Comparison of ENCODE assay signal across 11 cellular contexts in the genomic region with DNA sequence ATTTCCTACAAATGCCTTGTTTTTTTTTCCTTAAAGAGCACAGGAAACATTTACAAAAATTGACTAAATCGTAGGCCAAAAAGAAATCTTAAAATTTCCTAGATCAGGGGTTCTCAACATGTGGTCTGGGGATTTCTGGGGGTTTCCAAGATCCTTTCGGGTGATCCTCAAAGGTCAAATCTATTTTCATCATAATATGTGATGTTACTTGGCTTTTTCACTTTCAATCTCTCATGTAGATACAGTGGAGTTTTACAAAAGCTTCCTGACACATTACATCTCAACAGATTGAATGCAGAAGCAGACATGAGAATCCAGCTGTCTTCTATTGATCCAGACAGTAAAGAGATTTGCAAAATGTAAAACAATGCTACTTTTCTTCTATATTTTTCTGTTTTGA.
A peak's percentile ranks its signal among the peaks of the same experiment; 100 is the strongest.
DNase-seq lines count a peak whose midpoint lies in the region; ATAC-seq lines count a peak whose summit lies in the region.
"Had no signal": no experiment of that assay in that cellular context is flagged by ENCODE, and none has a peak within 500 bp of the region (broad histone marks: within the 10 kb centered on the region; RNA-seq: fewer than 3 reads in every experiment).

No MANE protein-coding gene starts in this region.

- H3K27ac Mint-ChIP-seq in stimulated activated memory B cell treated with anti-CD40 and anti-IgM and Interleukin-4, amounts not matched to agents 10 μg/mL and 1 μg/mL and 100 μg/mL, for 72 hours: no peak overlapping the region
- H3K27ac Mint-ChIP-seq: neural progenitor cell had no signal

- H3K27me3 ChIP-seq in MG63: no peaks in the 10 kb centered on the region
- H3K27me3 ChIP-seq: neural progenitor cell, thyroid gland had no signal

- H3K4me1 Mint-ChIP-seq in stimulated activated memory B cell treated with anti-CD40 and anti-IgM and Interleukin-4, amounts not matched to agents 10 μg/mL and 1 μg/mL and 100 μg/mL, for 72 hours: peaks cover 13% of the 10 kb centered on the region
- H3K4me1 Mint-ChIP-seq: neural progenitor cell had no signal

- peaks cover 3% of the 10 kb centered on the region for H3K9me3 Mint-ChIP-seq in stimulated activated memory B cell treated with anti-CD40 and anti-IgM and Interleukin-4, amounts not matched to agents 10 μg/mL and 1 μg/mL and 100 μg/mL, for 72 hours
- H3K9me3 Mint-ChIP-seq: neural progenitor cell had no signal

- no peak overlapping the region for H3K4me3 Mint-ChIP-seq in stimulated activated memory B cell treated with anti-CD40 and anti-IgM and Interleukin-4, amounts not matched to agents 10 μg/mL and 1 μg/mL and 100 μg/mL, for 72 hours
- H3K4me3 Mint-ChIP-seq: neural progenitor cell had no signal

- H3K27me3 Mint-ChIP-seq in stimulated activated memory B cell treated with anti-CD40 and anti-IgM and Interleukin-4, amounts not matched to agents 10 μg/mL and 1 μg/mL and 100 μg/mL, for 72 hours: no peaks in the 10 kb centered on the region

- H3K36me3 ChIP-seq in MG63: no peaks in the 10 kb centered on the region
- H3K36me3 ChIP-seq: neural progenitor cell, thyroid gland had no signal

- ATAC-seq in GM18873 (IDR thresholded peaks at IDR 0.05; ENCODE audit: low FRiP score, unreplicated experiment): peak; percentile 62
- ATAC-seq in GM21529 (IDR thresholded peaks at IDR 0.05; ENCODE audit: unreplicated experiment): peak; percentile 74
- ATAC-seq in HG03095 (IDR thresholded peaks at IDR 0.05; ENCODE audit: unreplicated experiment): peak; percentile 75
- peak; percentile 64 for ATAC-seq in stimulated activated memory B cell treated with anti-CD40 and anti-IgM and Interleukin-4, amounts not matched to agents 10 μg/mL and 1 μg/mL and 100 μg/mL, for 72 hours

- DNase-seq in MG63 (no peak), NCI-H526 treated with DMSO at 0.1 percent for 48 hours (lab: John Stamatoyannopoulos, UW) (no peak), NCI-H1105 treated with DMSO at 0.1 percent for 48 hours (lab: John Stamatoyannopoulos, UW) (no peak)
- DNase-seq: activated naive CD4-positive, alpha-beta T cell; NCI-H2081 treated with DMSO at 0.1 percent for 48 hours; thyroid gland had no signal

- no peak overlapping the region for H3K4me3 ChIP-seq in MG63
- H3K4me3 ChIP-seq: neural progenitor cell, thyroid gland had no signal

- no peaks in the 10 kb centered on the region for H3K9me3 ChIP-seq in MG63
- H3K9me3 ChIP-seq: thyroid gland had no signal

- H3K36me3 Mint-ChIP-seq in stimulated activated memory B cell treated with anti-CD40 and anti-IgM and Interleukin-4, amounts not matched to agents 10 μg/mL and 1 μg/mL and 100 μg/mL, for 72 hours: no peaks in the 10 kb centered on the region
- H3K36me3 Mint-ChIP-seq: neural progenitor cell had no signal
